26 cellular contexts compared by ENCODE assay signal in genomic region chrX:99383786-99384185, GRCh38.
DNase-seq lines count a peak whose midpoint lies in the region; ATAC-seq, FAIRE-seq and TF ChIP-seq lines count a peak whose summit lies in the region.
"Had no signal": no experiment of that assay in that cellular context is flagged by ENCODE, and none has a peak within 500 bp of the region (broad histone marks: within the 10 kb centered on the region; RNA-seq: fewer than 3 reads in every experiment).

No MANE protein-coding gene starts in this region.

- no peaks in the 10 kb centered on the region for H3K27me3 Mint-ChIP-seq in chondrocyte (ENCODE audit: low read depth)
- no peaks in the 10 kb centered on the region for H3K27me3 Mint-ChIP-seq in stimulated activated naive CD8-positive, alpha-beta T cell treated with anti-CD3 and anti-CD28 coated beads, Interleukin-15, amount 100 ng/mL, for 72 hours
- H3K27me3 Mint-ChIP-seq: B cell; CD4-positive, alpha-beta T cell had no signal

- no peak overlapping the region for H3K4me2 ChIP-seq in HepG2 (ENCODE audit: low read depth, low read length)
- H3K4me2 ChIP-seq: A549; BLaER1 treated with 17β-estradiol and CSF1 and Interleukin-3, amounts not matched to agents 10 nM and 100 nM had no signal

- intact Hi-C loops in HepG2 (cut with micrococcal nuclease; ENCODE audit: unreplicated experiment), result no loop called here
- intact Hi-C loops in spleen (cut with DNase I; ENCODE audit: low total_unique reads), result no loop called here
- intact Hi-C loops in stomach (cut with DNase I; ENCODE audit: low total_unique reads), result no loop called here

- CTCF ChIA-PET in HepG2 (lab: Yijun Ruan, JAX; ENCODE audit: low intra/inter-chr PET ratio, low total read pairs), result no interaction called here

- no peak for TF ChIP-seq RAD21 in liver (IDR thresholded peaks at IDR 0.05)
- no peak for TF ChIP-seq RAD21 in HepG2 (CRISPR knock-in tag; IDR thresholded peaks at IDR 0.05)

- H3K9ac ChIP-seq in liver (ENCODE audit: low read depth in 1 of 2, low read length in 2 of 2) (no peak overlapping the region), HepG2 (ENCODE audit: insufficient read depth, low read depth, low read length) (no peak overlapping the region)
- H3K9ac ChIP-seq: BLaER1 treated with 17β-estradiol and CSF1 and Interleukin-3, amounts not matched to agents 10 nM and 100 nM had no signal

- POLR2A ChIA-PET in HepG2 (lab: Yijun Ruan, JAX), result no interaction called here

- 93% methylated on average over 5 of the region's 5 CpGs for WGBS in liver
- no CpG with 5 or more reads among the region's 5 CpGs for WGBS in HepG2 (ENCODE audit: low lambda C conversion rate)
- WGBS in spleen, 5 donors, result 90 to 92% (median 91%) methylated on average over 2 to 5 of the region's 5 CpGs
- 89 to 94% (median 92%) methylated on average over 3 to 5 of the region's 5 CpGs for WGBS in stomach, 5 donors

- ATAC-seq in HepG2, result no peak
- ATAC-seq in stimulated activated naive CD8-positive, alpha-beta T cell treated with anti-CD3 and anti-CD28 coated beads, Interleukin-15, amount 100 ng/mL, for 72 hours, result no peak
- ATAC-seq: A549; CD8-positive, alpha-beta T cell; GM12878 had no signal

- H3K27ac Mint-ChIP-seq in chondrocyte (ENCODE audit: unreplicated experiment), result no peak overlapping the region
- H3K27ac Mint-ChIP-seq in stimulated activated naive CD8-positive, alpha-beta T cell treated with anti-CD3 and anti-CD28 coated beads, Interleukin-15, amount 100 ng/mL, for 72 hours, result no peak overlapping the region
- H3K27ac Mint-ChIP-seq: B cell; CD4-positive, alpha-beta T cell; CD8-positive, alpha-beta T cell had no signal

- H3K4me3 Mint-ChIP-seq in chondrocyte (ENCODE audit: unreplicated experiment), result no peak overlapping the region
- H3K4me3 Mint-ChIP-seq in stimulated activated naive CD8-positive, alpha-beta T cell treated with anti-CD3 and anti-CD28 coated beads, Interleukin-15, amount 100 ng/mL, for 72 hours, result no peak overlapping the region
- H3K4me3 Mint-ChIP-seq: B cell; CD4-positive, alpha-beta T cell; CD8-positive, alpha-beta T cell had no signal

- no peaks in the 10 kb centered on the region for H4K20me1 ChIP-seq in HepG2 (ENCODE audit: insufficient read depth, low read length)
- H4K20me1 ChIP-seq: BLaER1 treated with 17β-estradiol and CSF1 and Interleukin-3, amounts not matched to agents 10 nM and 100 nM had no signal

- TF ChIP-seq EP300 in HepG2 (IDR thresholded peaks at IDR 0.05; ENCODE audit: low read depth in 2 of 2, low read length in 2 of 2), result no peak
- no peak for TF ChIP-seq EP300 in HepG2 (CRISPR knock-in tag; IDR thresholded peaks at IDR 0.05; ENCODE audit: borderline replicate concordance)
- TF ChIP-seq EP300 in stomach (IDR thresholded peaks at IDR 0.05), result no peak

- no peak overlapping the region for H2AFZ ChIP-seq in HepG2 (ENCODE audit: low read length)

- H3K4me3 ChIP-seq in liver (ENCODE audit: low read depth in 1 of 3, low read length in 3 of 3), result peak overlapping the region in 2 of 3 donors; percentile 4 to 14
- no peak overlapping the region for H3K4me3 ChIP-seq in HepG2 (replicated peaks in 1 of 3; ENCODE audit: insufficient read depth in 1 of 3, low read depth in 2 of 3, low read length in 3 of 3)
- H3K4me3 ChIP-seq in spleen, result no peak overlapping the region
- no peak overlapping the region for H3K4me3 ChIP-seq in stomach
- H3K4me3 ChIP-seq: A549; BLaER1 treated with 17β-estradiol and CSF1 and Interleukin-3, amounts not matched to agents 10 nM and 100 nM; GM12878 had no signal

- H3K27ac ChIP-seq in liver (ENCODE audit: low read depth in 1 of 2, low read length in 2 of 2) (no peak overlapping the region), HepG2 (ENCODE audit: extremely low read length, insufficient read depth, low read length) (no peak overlapping the region), spleen (no peak overlapping the region), stomach (no peak overlapping the region)
- H3K27ac ChIP-seq: 22Rv1; A549; BLaER1 treated with 17β-estradiol and CSF1 and Interleukin-3, amounts not matched to agents 10 nM and 100 nM; C4-2B had no signal

- no peaks in the 10 kb centered on the region for H3K36me3 ChIP-seq in liver (ENCODE audit: control insufficient read depth in 4 of 4, insufficient read depth in 3 of 4, low read depth in 1 of 4, low read length in 3 of 4)
- no peaks in the 10 kb centered on the region for H3K36me3 ChIP-seq in HepG2 (replicated peaks in 1 of 2; ENCODE audit: control insufficient read depth in 1 of 2, insufficient read depth in 2 of 2, low read length in 2 of 2)
- no peaks in the 10 kb centered on the region for H3K36me3 ChIP-seq in spleen
- no peaks in the 10 kb centered on the region for H3K36me3 ChIP-seq in stomach
- H3K36me3 ChIP-seq: BLaER1 treated with 17β-estradiol and CSF1 and Interleukin-3, amounts not matched to agents 10 nM and 100 nM had no signal

- no peaks in the 10 kb centered on the region for H3K36me3 Mint-ChIP-seq in chondrocyte (ENCODE audit: low read depth)
- H3K36me3 Mint-ChIP-seq: CD8-positive, alpha-beta T cell had no signal

- in situ Hi-C loops in HepG2 (cut with HindIII; ENCODE audit: extremely low pct_ligation_motif_present, low pct_unique_long_range_greater_than_20kb), result no loop called here

- BruUV-seq in HepG2 (replicated peaks; lab: Mats Ljungman, UMichigan), result no TSS peak

- H3K79me2 ChIP-seq in HepG2 (ENCODE audit: insufficient read depth, low read length), result no peaks in the 10 kb centered on the region

- H3K27me3 ChIP-seq in liver (ENCODE audit: control insufficient read depth in 4 of 4, insufficient read depth in 4 of 4, low read length in 3 of 4) (no peaks in the 10 kb centered on the region), HepG2 (ENCODE audit: control insufficient read depth in 1 of 2, insufficient read depth in 2 of 2, low read length in 2 of 2) (no peaks in the 10 kb centered on the region), spleen (replicated peaks in 1 of 7) (no peaks in the 10 kb centered on the region), stomach (no peaks in the 10 kb centered on the region)

- H3K4me1 Mint-ChIP-seq in chondrocyte (ENCODE audit: low read depth), result no peaks in the 10 kb centered on the region
- no peaks in the 10 kb centered on the region for H3K4me1 Mint-ChIP-seq in stimulated activated naive CD8-positive, alpha-beta T cell treated with anti-CD3 and anti-CD28 coated beads, Interleukin-15, amount 100 ng/mL, for 72 hours
- H3K4me1 Mint-ChIP-seq: B cell had no signal

- TF ChIP-seq CTCF in liver (IDR thresholded peaks at IDR 0.05; ENCODE audit: low read depth, low read length, missing input control) (no peak), HepG2 (CRISPR knock-in tag; IDR thresholded peaks at IDR 0.05) (no peak), chondrocyte (IDR thresholded peaks at IDR 0.05) (no peak), spleen (IDR thresholded peaks at IDR 0.05 in 8 of 11, conservative IDR thresholded peaks at IDR 0.05 in 3 of 11) (no peak), stomach (IDR thresholded peaks at IDR 0.05) (no peak)

- H3K4me1 ChIP-seq in liver (ENCODE audit: control insufficient read depth in 4 of 4, insufficient read depth in 4 of 4, low read length in 3 of 4), result no peaks in the 10 kb centered on the region
- H3K4me1 ChIP-seq in HepG2 (ENCODE audit: insufficient read depth, low read length), result no peaks in the 10 kb centered on the region
- no peaks in the 10 kb centered on the region for H3K4me1 ChIP-seq in spleen
- H3K4me1 ChIP-seq in stomach, result no peaks in the 10 kb centered on the region
- H3K4me1 ChIP-seq: A549; BLaER1 treated with 17β-estradiol and CSF1 and Interleukin-3, amounts not matched to agents 10 nM and 100 nM; Caco-2 had no signal

- H3K9me3 ChIP-seq in liver (ENCODE audit: control insufficient read depth in 4 of 4, low read length in 3 of 4) (peaks cover 0 to 11% (median under 1%) of the 10 kb centered on the region in 4 donors), HepG2 (ENCODE audit: low read length) (no peaks in the 10 kb centered on the region), spleen (peaks cover 0 to 27% (median 2%) of the 10 kb centered on the region in 8 donors), stomach (peaks cover 0 to 19% (median 7%) of the 10 kb centered on the region in 4 donors)
- H3K9me3 ChIP-seq: A549, Caco-2 had no signal

- no peak for TF ChIP-seq POLR2A in HepG2 (IDR thresholded peaks at IDR 0.05; ENCODE audit: insufficient read depth in 1 of 2, low read depth in 2 of 2, low read length in 2 of 2)
- no peak for TF ChIP-seq POLR2A in spleen (IDR thresholded peaks at IDR 0.05)
- TF ChIP-seq POLR2A in stomach (IDR thresholded peaks at IDR 0.05), result no peak

- peaks cover 15% of the 10 kb centered on the region for H3K9me3 Mint-ChIP-seq in chondrocyte (ENCODE audit: low read depth)
- H3K9me3 Mint-ChIP-seq in stimulated activated naive CD8-positive, alpha-beta T cell treated with anti-CD3 and anti-CD28 coated beads, Interleukin-15, amount 100 ng/mL, for 72 hours, result peaks cover 4 to 8% of the 10 kb centered on the region in 2 donors

- DNase-seq in HepG2 (ENCODE audit: low spot score) (no peak), chondrocyte (ENCODE audit: low spot score) (peak; percentile 58), mesenteric fat pad (ENCODE audit: low spot score) (peak; percentile 71), spleen (peak; percentile 60), stomach (no peak), activated T-cell treated with anti-CD3 and anti-CD28 coated beads for 4 hours (no peak)
- DNase-seq in stimulated activated naive CD8-positive, alpha-beta T cell treated with anti-CD3 and anti-CD28 coated beads, Interleukin-15, amount 100 ng/mL, for 72 hours, result no peak
- DNase-seq: AML-193; Caco-2; CD4-positive, alpha-beta T cell; CD8-positive, alpha-beta T cell; DMS 273 treated with DMSO at 0.1 percent for 48 hours; DMS153; DMS79; DND-41; EL; GDM1 had no signal

- FAIRE-seq in HepG2 (lab: Jason Lieb, UNC), result no peak
- FAIRE-seq: A549, GM12878, GM12892, GM18507 had no signal

TF ChIP-seq in liver, 16 proteins besides CTCF, POLR2A, EP300 and RAD21:
- TF ChIP-seq ATF3 (IDR thresholded peaks at IDR 0.05), result no peak

TF ChIP-seq in HepG2, 621 proteins besides CTCF, POLR2A, EP300 and RAD21:
- no peak for TF ChIP-seq NRL (CRISPR knock-in tag; IDR thresholded peaks at IDR 0.05; ENCODE audit: borderline replicate concordance)
- TF ChIP-seq KDM1A (CRISPR knock-in tag; IDR thresholded peaks at IDR 0.05), result no peak
- no peak for TF ChIP-seq ZGPAT (CRISPR knock-in tag; IDR thresholded peaks at IDR 0.05)
- no peak for TF ChIP-seq KAT8 (CRISPR knock-in tag; IDR thresholded peaks at IDR 0.05)

Comparison
In these comparisons a context has a peak if more than half of its experiments do, and no peak if none do; other contexts are left out.
1. H3K4me3 ChIP-seq: peak in liver (2 of 3); none in HepG2 (0 of 3), spleen (0 of 8) and stomach (0 of 4).
2. DNase-seq: peak in chondrocyte (single experiment), mesenteric fat pad (single experiment) and spleen (single experiment); none in HepG2 (single experiment), stimulated activated naive CD8-positive, alpha-beta T cell treated with anti-CD3 and anti-CD28 coated beads, Interleukin-15, amount 100 ng/mL, for 72 hours (0 of 2), stomach (single experiment) and activated T-cell treated with anti-CD3 and anti-CD28 coated beads for 4 hours (single experiment).